16 cellular contexts compared by ENCODE assay signal in the genomic region with DNA sequence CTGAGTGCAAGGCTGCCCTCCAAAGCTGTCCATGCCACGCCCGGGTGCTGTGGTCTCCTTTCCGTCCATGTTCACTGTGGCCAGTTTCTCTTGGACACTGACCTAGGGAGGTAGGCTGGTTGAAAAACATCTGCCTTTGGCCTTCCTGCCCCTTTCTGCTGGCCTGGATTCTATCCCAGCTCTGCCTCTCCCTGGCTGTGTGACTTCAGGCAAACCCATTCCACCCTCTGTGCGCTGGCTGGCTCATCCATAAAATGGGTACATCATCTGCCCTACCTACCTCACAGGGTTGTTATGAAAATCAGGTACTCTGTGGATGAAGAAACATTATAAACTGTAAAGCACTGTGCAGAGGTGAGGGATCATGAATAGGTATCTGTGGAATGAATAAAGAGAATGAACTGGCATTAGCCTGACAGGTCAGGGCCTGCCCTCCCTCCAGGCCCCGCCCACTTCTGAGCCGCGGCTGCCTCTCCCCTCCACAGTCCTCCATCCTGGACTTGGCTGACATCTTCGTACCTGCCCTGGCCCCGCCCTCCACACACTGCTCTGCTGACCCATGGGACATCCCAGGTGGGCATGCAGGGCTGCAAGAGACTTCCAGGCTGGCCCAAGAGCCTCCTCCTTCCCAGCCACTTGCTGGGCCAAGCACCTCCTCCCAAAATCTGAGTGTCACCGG. TPM values are rescaled to one million over a fixed set of nuclear protein-coding genes. Genes with fewer than 3 reads are reported as not detected.
DNase-seq lines count a peak whose midpoint lies in the region; ATAC-seq and TF ChIP-seq lines count a peak whose summit lies in the region.
"Had no signal": no experiment of that assay in that cellular context is flagged by ENCODE, and none has a peak within 500 bp of the region (broad histone marks: within the 10 kb centered on the region; RNA-seq: fewer than 3 reads in every experiment).

No MANE protein-coding gene starts in this region.

- no peak overlapping the region for H4K8ac ChIP-seq in trophoblast cell (ENCODE audit: low read depth, low read length)

- H4K12ac ChIP-seq in trophoblast cell (ENCODE audit: low read depth, low read length): no peak overlapping the region

- H3K36me3 ChIP-seq in trophoblast cell (ENCODE audit: control insufficient read depth in 1 of 2, insufficient read depth in 2 of 2, low read length in 2 of 2): peaks cover 40 to 42% of the 10 kb centered on the region in 2 experiments
- H3K36me3 ChIP-seq: HAP-1 had no signal

- H2BK5ac ChIP-seq in trophoblast cell (ENCODE audit: low read depth, low read length, poor library complexity): no peak overlapping the region

- H4K91ac ChIP-seq in trophoblast cell (ENCODE audit: low read depth, low read length): no peak overlapping the region

- H3K18ac ChIP-seq in trophoblast cell (ENCODE audit: low read length): no peak overlapping the region

- no peak overlapping the region for H3K27ac ChIP-seq in trophoblast cell (ENCODE audit: low read depth, low read length)

- no peak overlapping the region for H3K4ac ChIP-seq in trophoblast cell (ENCODE audit: low read depth, low read length)

- H3K9ac ChIP-seq in trophoblast cell (ENCODE audit: low read length): no peak overlapping the region

- H3K9me3 ChIP-seq in trophoblast cell (ENCODE audit: insufficient read depth, low read depth, low read length): no peaks in the 10 kb centered on the region
- H3K9me3 ChIP-seq: HAP-1 had no signal

- no peak for TF ChIP-seq CTCF in epithelial cell of esophagus (IDR thresholded peaks at IDR 0.05; ENCODE audit: insufficient read depth, low read depth, low read length, missing control alignments)

- no peak overlapping the region for H2AK5ac ChIP-seq in trophoblast cell (ENCODE audit: low read length)

- no peak overlapping the region for H3K4me2 ChIP-seq in trophoblast cell (ENCODE audit: low read length)

- no peak overlapping the region for H3K23ac ChIP-seq in trophoblast cell (ENCODE audit: low read length)

- WGBS in trophoblast cell (ENCODE audit: extremely low coverage, insufficient coverage, insufficient read length): no CpG with 5 or more reads among the region's 10 CpGs

- no peak for ATAC-seq in GM19467 (IDR thresholded peaks at IDR 0.05; ENCODE audit: unreplicated experiment)

- DNase-seq in DMS153 treated with DMSO at 0.1 percent for 48 hours (lab: John Stamatoyannopoulos, UW; ENCODE audit: unreplicated experiment): peak; percentile 26
- peak; percentile 31 for DNase-seq in NCI-H510A (lab: John Stamatoyannopoulos, UW)
- peak; percentile 92 for DNase-seq in epithelial cell of esophagus (ENCODE audit: low read depth)
- DNase-seq in trophoblast cell: peak; percentile 68 to 71
- no peak for DNase-seq in T-helper 2 cell
- DNase-seq in anterior cingulate cortex (lab: John Stamatoyannopoulos, UW): no peak
- DNase-seq in hippocampal formation (lab: John Stamatoyannopoulos, UW): no peak
- DNase-seq: activated CD4-positive, CD25-positive, alpha-beta regulatory T cell treated with anti-CD3 and anti-CD28 coated beads, Interleukin-2, amount 50 U/mL, for 72 hours; activated CD8-positive, alpha-beta memory T cell treated with anti-CD3 and anti-CD28 coated beads, Interleukin-2, amount 50 U/mL, for 48 hours; activated naive CD8-positive, alpha-beta T cell treated with anti-CD3 and anti-CD28 coated beads for 36 hours; CD4-positive, CD25-positive, alpha-beta regulatory T cell; kidney glomerular epithelial cell; OCI-M1; T-helper 1 cell had no signal

- H3K4me3 ChIP-seq in epithelial cell of esophagus (ENCODE audit: low read length) (no peak overlapping the region), trophoblast cell (ENCODE audit: low read depth, low read length) (no peak overlapping the region)
- H3K4me3 ChIP-seq: HAP-1 had no signal

- peaks cover 9% of the 10 kb centered on the region for H3K79me1 ChIP-seq in trophoblast cell (ENCODE audit: low read length)

- no peak overlapping the region for H3K14ac ChIP-seq in trophoblast cell (ENCODE audit: low read length)

- H2BK12ac ChIP-seq in trophoblast cell (ENCODE audit: low read length): no peak overlapping the region

- no peak overlapping the region for H2BK120ac ChIP-seq in trophoblast cell (ENCODE audit: insufficient read depth, low read length, poor library complexity)

- no peak overlapping the region for H2AFZ ChIP-seq in trophoblast cell (ENCODE audit: insufficient read depth, low read length, poor library complexity)

- H3K79me2 ChIP-seq in trophoblast cell (ENCODE audit: control insufficient read depth, insufficient read depth, low read length, poor library complexity): peaks cover 2% of the 10 kb centered on the region

- no peaks in the 10 kb centered on the region for H3K27me3 ChIP-seq in trophoblast cell (ENCODE audit: insufficient read depth, low read length)

- H3K4me1 ChIP-seq in trophoblast cell (ENCODE audit: control insufficient read depth in 1 of 2, insufficient read depth in 2 of 2, low read length in 2 of 2): peaks cover 22 to 23% of the 10 kb centered on the region in 2 experiments

RNA-seq across cellular contexts. Expression of a gene that starts 7.1 kb away (rescaled TPM):
- 13.4 and 15.5 TPM in 2 replicates for polyA plus RNA-seq in trophoblast cell (2013)

RNA-seq across cellular contexts. Expression of a gene that starts 7.4 kb away (rescaled TPM):
- 14.5 and 16.1 TPM in 2 replicates for polyA plus RNA-seq in trophoblast cell (2013)
- polyA plus RNA-seq: CD4-positive, CD25-positive, alpha-beta regulatory T cell had no signal

RNA-seq across cellular contexts. Expression of a gene that starts 20.6 kb away (rescaled TPM):
- polyA plus RNA-seq in trophoblast cell (2013): 0.04 TPM in 2 replicates
- polyA plus RNA-seq: CD4-positive, CD25-positive, alpha-beta regulatory T cell had no signal

RNA-seq across cellular contexts. Expression of a gene that starts 31.7 kb away (rescaled TPM):
- 0.08 and 0.18 TPM in 2 replicates for polyA plus RNA-seq in trophoblast cell (2013)

Comparison
In these comparisons a context has a peak if more than half of its experiments do, and no peak if none do; other contexts are left out.
1. DNase-seq: peak in DMS153 treated with DMSO at 0.1 percent for 48 hours (single experiment), NCI-H510A (single experiment), epithelial cell of esophagus (single experiment) and trophoblast cell (2 of 2); none in T-helper 2 cell (0 of 5), anterior cingulate cortex (0 of 58) and hippocampal formation (0 of 2).